8 cellular contexts compared by ENCODE assay signal in the genomic region with DNA sequence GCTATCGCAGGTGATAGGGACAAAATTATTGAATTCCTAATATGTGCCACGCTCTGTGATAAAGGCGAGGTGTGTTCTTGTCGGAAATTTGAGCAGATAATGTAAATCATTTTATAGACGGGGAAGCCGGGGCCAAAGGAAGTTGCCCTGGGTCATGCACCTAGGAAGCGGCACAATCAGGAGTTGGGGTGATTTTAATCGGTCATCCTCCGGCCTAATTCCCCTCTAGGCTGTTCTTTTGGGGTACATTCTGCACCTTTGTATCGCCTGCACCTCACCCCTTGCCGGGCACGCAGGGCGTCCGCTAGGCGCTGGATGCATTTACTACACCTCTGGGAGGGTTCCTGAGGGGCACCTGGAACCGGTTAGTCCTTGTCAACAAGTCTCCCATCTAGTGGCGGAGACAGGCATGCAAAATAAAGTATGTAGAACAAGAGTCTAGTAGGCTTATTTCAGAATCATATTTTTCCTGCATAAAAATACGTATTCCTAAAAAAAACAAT. TPM values are rescaled to one million over a fixed set of nuclear protein-coding genes. Genes with fewer than 3 reads are reported as not detected.
DNase-seq lines count a peak whose midpoint lies in the region; TF ChIP-seq lines count a peak whose summit lies in the region.

No MANE protein-coding gene starts in this region.

- intact Hi-C loops in stomach (cut with DNase I; ENCODE audit: low total_unique reads), result no loop called here

- peaks cover 14 to 17% of the 10 kb centered on the region in 2 donors for H3K36me3 ChIP-seq in duodenal mucosa (ENCODE audit: control insufficient read depth in 1 of 2, insufficient read depth in 2 of 2, low read length in 2 of 2)
- H3K36me3 ChIP-seq in stomach, result peaks cover 6 to 19% (median 19%) of the 10 kb centered on the region in 4 donors

- peak overlapping the region; percentile 57 to 67 for H3K9ac ChIP-seq in duodenal mucosa (ENCODE audit: low read depth in 1 of 2, low read length in 2 of 2)

- H3K4me1 ChIP-seq in duodenal mucosa (ENCODE audit: control insufficient read depth in 1 of 2, insufficient read depth in 2 of 2, low read length in 2 of 2) (peaks cover 23 to 31% of the 10 kb centered on the region in 2 donors), stomach (peaks cover 24 to 40% (median 29%) of the 10 kb centered on the region in 4 donors)

- TF ChIP-seq CTCF in HFF-Myc (IDR thresholded peaks at IDR 0.05; ENCODE audit: low read depth, low read length, missing control alignments) (peak; percentile 28), VCaP (conservative IDR thresholded peaks at IDR 0.05) (no peak; the same call in 1 of the 2 replicates), stomach (IDR thresholded peaks at IDR 0.05) (peak in 3 of 7 experiments; percentile 19 to 35 (median 30))

- no peaks in the 10 kb centered on the region for H3K27me3 ChIP-seq in duodenal mucosa (ENCODE audit: control insufficient read depth in 1 of 2, insufficient read depth in 2 of 2, low read length in 2 of 2)
- no peaks in the 10 kb centered on the region for H3K27me3 ChIP-seq in stomach

- H3K4me3 ChIP-seq in HFF-Myc (replicated peaks; ENCODE audit: low read depth, low read length), result peak overlapping the region; percentile 95
- H3K4me3 ChIP-seq in duodenal mucosa (ENCODE audit: low read depth in 1 of 2, low read length in 2 of 2), result peak overlapping the region; percentile 91 to 96
- H3K4me3 ChIP-seq in stomach, result peak overlapping the region; percentile 94 to 99 (median 98)

- peak; percentile 26 to 36 for DNase-seq in NOMO-1 (lab: John Stamatoyannopoulos, UW; ENCODE audit: unreplicated experiment in 2 of 2)
- DNase-seq in NOMO-1 treated with dmso at 0.1 percent for 144 hours (lab: John Stamatoyannopoulos, UW; ENCODE audit: unreplicated experiment), result no peak
- peak; percentile 16 for DNase-seq in HFF-Myc (ENCODE audit: extremely low read depth, low read depth)
- DNase-seq in NAMALWA (ENCODE audit: low spot score), result peak; percentile 82
- DNase-seq in lung microvascular endothelial cell (ENCODE audit: low read depth in 2 of 2), result peak; percentile 26 to 50
- DNase-seq in stomach, result peak; percentile 37

- WGBS in stomach, 5 donors, result 0 to 2% (median 1%) methylated on average over 18 of the region's 18 CpGs

- TF ChIP-seq POLR2A in stomach (IDR thresholded peaks at IDR 0.05), result no peak

- H3K27ac ChIP-seq in VCaP, result peak overlapping the region; percentile 78
- peak overlapping the region; percentile 7 for H3K27ac ChIP-seq in duodenal mucosa (ENCODE audit: low read depth, low read length)
- peak overlapping the region; percentile 80 to 92 (median 87) for H3K27ac ChIP-seq in stomach

- H3K9me3 ChIP-seq in duodenal mucosa (ENCODE audit: control insufficient read depth in 1 of 2, low read length in 2 of 2) (no peaks in the 10 kb centered on the region), stomach (no peaks in the 10 kb centered on the region)

- no peak for TF ChIP-seq EP300 in stomach (IDR thresholded peaks at IDR 0.05)

RNA-seq across cellular contexts. Expression of gene TEX261, which starts 0.6 kb away (rescaled TPM):
- 21.6 and 26.0 TPM in 2 replicates for total RNA-seq in lung microvascular endothelial cell
- 10 to 100 TPM in 2 of 5 donors, 1 to 10 TPM in 3; 5.2 to 39.1 (median 9.4) TPM for total RNA-seq in stomach
- polyA plus RNA-seq in stomach, result 10 to 100 TPM; 17.1 to 19.2 (median 17.9) TPM

RNA-seq across cellular contexts. Expression of gene ANKRD53, which starts 16.8 kb away (rescaled TPM):
- 0.20 and 0.22 TPM in 2 replicates for total RNA-seq in lung microvascular endothelial cell
- total RNA-seq in stomach, result under 1 TPM in 1 of 5 donors, not detected in 4; 0.45 TPM
- 1 to 10 TPM in 2 of 3 donors, under 1 TPM in 1; 0.88 to 2.3 (median 1.3) TPM for polyA plus RNA-seq in stomach

RNA-seq across cellular contexts. Expression of gene ATP6V1B1, which starts 59.6 kb away (rescaled TPM):
- total RNA-seq in lung microvascular endothelial cell, result not detected in 2 replicates
- under 1 TPM in 1 of 5 donors, not detected in 4; 0.55 TPM for total RNA-seq in stomach
- under 1 TPM in 1 of 3 donors, not detected in 2; 0.35 TPM for polyA plus RNA-seq in stomach

Comparison
In these comparisons a context has a peak if more than half of its experiments do, and no peak if none do; other contexts are left out.
1. H3K27ac ChIP-seq: peak in every context shown above with its lines; median percentile 87 in stomach; 78 in VCaP; 7 in duodenal mucosa.